19 cellular contexts compared by ENCODE assay signal in the genomic region with DNA sequence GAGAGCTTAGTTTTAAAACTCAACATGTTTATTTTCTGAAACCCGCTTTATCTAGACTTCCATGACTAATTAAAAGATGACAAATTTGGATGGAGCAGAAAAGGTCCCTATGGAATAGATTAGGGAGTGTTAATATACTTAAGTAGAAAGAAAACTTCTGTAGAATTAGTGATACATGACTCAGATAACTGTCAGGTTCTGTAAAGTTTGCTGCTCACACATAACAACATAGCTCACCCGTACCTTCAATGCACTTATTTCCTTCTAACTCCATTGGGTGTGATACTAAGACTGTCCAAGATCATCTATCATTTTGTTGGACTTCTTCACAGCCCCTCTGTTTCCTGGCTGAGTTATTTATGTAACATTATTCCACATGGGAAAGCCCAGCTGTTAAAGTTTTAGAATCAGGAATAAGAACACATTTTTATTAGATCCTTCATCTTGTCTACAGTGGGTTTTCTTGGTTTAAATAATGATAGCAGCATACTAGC.
"Had no signal": no experiment of that assay in that cellular context is flagged by ENCODE, and none has a peak within 500 bp of the region (broad histone marks: within the 10 kb centered on the region; RNA-seq: fewer than 3 reads in every experiment).

No MANE protein-coding gene starts in this region.

- DNase-seq: dermis blood vessel endothelial cell; esophagus squamous epithelium; heart left ventricle; hippocampal formation; left colon; mammary epithelial cell; mucosa of descending colon; naive thymus-derived CD8-positive, alpha-beta T cell; posterior cingulate gyrus; stimulated activated CD4-positive, alpha-beta T cell treated with anti-CD3 and anti-CD28 coated beads, Interleukin-2, amount 100 ng/mL, for 24 hours; stimulated activated CD4-positive, alpha-beta T cell treated with anti-CD3 and anti-CD28 coated beads, Interleukin-4, amount 100 ng/mL, for 4 hours; stimulated activated naive B cell treated with anti-CD40 and anti-IgM and Interleukin-4, amounts not matched to agents 10 μg/mL and 1 μg/mL and 100 μg/mL, for 72 hours; stimulated activated naive CD8-positive, alpha-beta T cell treated with anti-CD3 and anti-CD28 coated beads, Interleukin-15, amount 100 ng/mL, for 72 hours; testis; upper lobe of right lung had no signal

- H3K27ac ChIP-seq: esophagus squamous epithelium, testis, tibial nerve, upper lobe of right lung, vagina had no signal

- H3K4me1 Mint-ChIP-seq: neural crest cell; stimulated activated naive CD8-positive, alpha-beta T cell treated with anti-CD3 and anti-CD28 coated beads, Interleukin-15, amount 100 ng/mL, for 72 hours had no signal

- H3K9me3 Mint-ChIP-seq: naive thymus-derived CD8-positive, alpha-beta T cell; neural crest cell; stimulated activated naive B cell treated with anti-CD40 and anti-IgM and Interleukin-4, amounts not matched to agents 10 μg/mL and 1 μg/mL and 100 μg/mL, for 72 hours; stimulated activated naive CD8-positive, alpha-beta T cell treated with anti-CD3 and anti-CD28 coated beads, Interleukin-15, amount 100 ng/mL, for 72 hours had no signal

- H3K9me3 ChIP-seq: esophagus squamous epithelium, heart left ventricle, mucosa of descending colon, testis, tibial nerve, upper lobe of right lung, vagina had no signal

- H3K4me1 ChIP-seq: esophagus squamous epithelium, upper lobe of right lung, vagina had no signal

- H3K27ac Mint-ChIP-seq: stimulated activated naive B cell treated with anti-CD40 and anti-IgM and Interleukin-4, amounts not matched to agents 10 μg/mL and 1 μg/mL and 100 μg/mL, for 72 hours; stimulated activated naive CD8-positive, alpha-beta T cell treated with anti-CD3 and anti-CD28 coated beads, Interleukin-15, amount 100 ng/mL, for 72 hours had no signal

- H3K27me3 Mint-ChIP-seq: naive thymus-derived CD8-positive, alpha-beta T cell; stimulated activated naive B cell treated with anti-CD40 and anti-IgM and Interleukin-4, amounts not matched to agents 10 μg/mL and 1 μg/mL and 100 μg/mL, for 72 hours; stimulated activated naive CD8-positive, alpha-beta T cell treated with anti-CD3 and anti-CD28 coated beads, Interleukin-15, amount 100 ng/mL, for 72 hours had no signal

- H3K4me3 Mint-ChIP-seq: naive thymus-derived CD8-positive, alpha-beta T cell; neural crest cell; stimulated activated naive B cell treated with anti-CD40 and anti-IgM and Interleukin-4, amounts not matched to agents 10 μg/mL and 1 μg/mL and 100 μg/mL, for 72 hours; stimulated activated naive CD8-positive, alpha-beta T cell treated with anti-CD3 and anti-CD28 coated beads, Interleukin-15, amount 100 ng/mL, for 72 hours had no signal

- FAIRE-seq: frontal cortex had no signal

- H3K27me3 ChIP-seq: esophagus squamous epithelium, heart left ventricle, testis, tibial nerve, upper lobe of right lung, vagina had no signal

- H3K36me3 ChIP-seq: upper lobe of right lung had no signal

- H3K4me3 ChIP-seq: esophagus squamous epithelium, heart left ventricle, mucosa of descending colon, testis, tibial nerve, upper lobe of right lung, vagina had no signal
